In the genomic region with DNA sequence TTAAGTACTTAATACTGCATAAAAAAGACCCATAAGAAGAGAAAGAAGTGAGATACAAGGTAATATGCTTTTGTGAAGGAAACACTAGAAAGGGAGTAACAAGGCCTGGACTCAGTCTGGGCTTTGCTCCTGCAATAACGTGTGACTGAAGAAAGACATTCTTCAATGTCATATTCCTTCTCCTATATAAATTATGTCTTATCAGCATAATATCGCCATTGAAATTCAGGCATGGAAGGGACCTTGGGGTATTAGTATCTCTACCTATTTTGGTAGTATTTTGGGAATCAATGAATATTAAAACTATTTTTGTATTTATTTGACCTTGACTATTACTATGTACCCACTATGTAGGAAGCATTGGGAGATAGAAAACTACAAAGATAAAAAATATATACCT, we compare ENCODE assay signal across 27 cellular contexts.
"Had no signal": no experiment of that assay in that cellular context is flagged by ENCODE, and none has a peak within 500 bp of the region (broad histone marks: within the 10 kb centered on the region; RNA-seq: fewer than 3 reads in every experiment).

No MANE protein-coding gene starts in this region.

- H3K27me3 ChIP-seq: colonic mucosa, esophagus muscularis mucosa, esophagus squamous epithelium, foreskin keratinocyte, gastrocnemius medialis, gastroesophageal sphincter, heart left ventricle, heart right ventricle had no signal

- ATAC-seq: effector memory CD8-positive, alpha-beta T cell; esophagus mucosa; foreskin keratinocyte; gastrocnemius medialis; gastroesophageal sphincter; heart left ventricle; heart right ventricle had no signal

- H3K4me1 ChIP-seq: colonic mucosa, esophagus muscularis mucosa, esophagus squamous epithelium, foreskin keratinocyte, gastrocnemius medialis, gastroesophageal sphincter, heart left ventricle, heart right ventricle had no signal

- H3K27ac ChIP-seq: colonic mucosa, coronary artery, epithelial cell of prostate, esophagus muscularis mucosa, esophagus squamous epithelium, foreskin keratinocyte, gastrocnemius medialis, gastroesophageal sphincter, heart left ventricle, heart right ventricle had no signal

- DNase-seq: colonic mucosa; cortex of kidney; dermis blood vessel endothelial cell; effector CD4-positive, alpha-beta T cell; effector CD8-positive, alpha-beta T cell; effector memory CD4-positive, alpha-beta T cell; effector memory CD8-positive, alpha-beta T cell; endodermal cell; erythroblast; esophagus squamous epithelium; foreskin fibroblast; foreskin keratinocyte; foreskin melanocyte; gastrocnemius medialis; glutamatergic neuron; head of caudate nucleus; heart left ventricle; heart right ventricle had no signal

- H3K36me3 ChIP-seq: colonic mucosa, esophagus muscularis mucosa, esophagus squamous epithelium, gastrocnemius medialis, gastroesophageal sphincter, heart left ventricle, heart right ventricle had no signal

- FAIRE-seq: colon, endometrium, endothelial cell of umbilical vein, frontal cortex had no signal

- H3K9me3 ChIP-seq: colonic mucosa, esophagus muscularis mucosa, esophagus squamous epithelium, gastrocnemius medialis, gastroesophageal sphincter, heart left ventricle, heart right ventricle had no signal

- H3K4me3 ChIP-seq: colonic mucosa, coronary artery, esophagus muscularis mucosa, esophagus squamous epithelium, gastrocnemius medialis, gastroesophageal sphincter, heart left ventricle, heart right ventricle had no signal
